Comparison of ENCODE assay signal across 14 cellular contexts in genomic region chr6:137744877-137745276, GRCh38.
DNase-seq lines count a peak whose midpoint lies in the region; ATAC-seq, FAIRE-seq and TF ChIP-seq lines count a peak whose summit lies in the region.
"Had no signal": no experiment of that assay in that cellular context is flagged by ENCODE, and none has a peak within 500 bp of the region (broad histone marks: within the 10 kb centered on the region; RNA-seq: fewer than 3 reads in every experiment).

No MANE protein-coding gene starts in this region.

- no peak for FAIRE-seq in pancreas (lab: Jason Lieb, UNC)

- peaks cover 3% of the 10 kb centered on the region for H3K4me1 Mint-ChIP-seq in CD8-positive, alpha-beta T cell (ENCODE audit: low read depth)
- peaks cover 6% of the 10 kb centered on the region for H3K4me1 Mint-ChIP-seq in activated CD4-positive, alpha-beta T cell treated with anti-CD3 and anti-CD28 coated beads, Interleukin-2, amount 10 ng/mL, durations not matched to agents 24 days and 14 days
- H3K4me1 Mint-ChIP-seq in progenitor cell of endocrine pancreas (ENCODE audit: low read depth), result peaks cover 1% of the 10 kb centered on the region
- H3K4me1 Mint-ChIP-seq: activated naive CD4-positive, alpha-beta T cell treated with anti-CD3 and anti-CD28 coated beads, Interleukin-2, amount 10 ng/mL, durations not matched to agents 7 days and 5 days had no signal

- no peaks in the 10 kb centered on the region for H3K27me3 ChIP-seq in CD8-positive, alpha-beta T cell (ENCODE audit: insufficient read depth, low read length)
- H3K27me3 ChIP-seq in pancreas, result no peaks in the 10 kb centered on the region

- WGBS in pancreas, 2 donors, result 83 to 84% methylated on average over 3 of the region's 3 CpGs

- CTCF ChIA-PET in GM10248 (lab: Yijun Ruan, JAX), result interaction anchor here (1.1 to 1.8 kb wide), 4 partner anchors 10 to 122 kb away, joined by 3 to 7 read pairs (median 4); no protein-coding TSS in a partner anchor
- CTCF ChIA-PET in CD8-positive, alpha-beta T cell (lab: Charles Lee), result no interaction called here

- no peak overlapping the region for H3K27ac Mint-ChIP-seq in CD8-positive, alpha-beta T cell
- H3K27ac Mint-ChIP-seq in activated CD4-positive, alpha-beta T cell treated with anti-CD3 and anti-CD28 coated beads, Interleukin-2, amount 10 ng/mL, durations not matched to agents 24 days and 14 days, result no peak overlapping the region
- no peak overlapping the region for H3K27ac Mint-ChIP-seq in progenitor cell of endocrine pancreas
- H3K27ac Mint-ChIP-seq: activated naive CD4-positive, alpha-beta T cell treated with anti-CD3 and anti-CD28 coated beads, Interleukin-2, amount 10 ng/mL, durations not matched to agents 7 days and 5 days had no signal

- H3K27ac ChIP-seq in CD8-positive, alpha-beta T cell (ENCODE audit: low read depth, low read length), result no peak overlapping the region
- H3K27ac ChIP-seq in pancreas, result no peak overlapping the region
- H3K27ac ChIP-seq: GM23248, thoracic aorta had no signal

- intact Hi-C loops in CD8-positive, alpha-beta T cell (cut with DNase I, micrococcal nuclease), result no loop called here
- intact Hi-C loops in activated CD4-positive, alpha-beta T cell treated with anti-CD3 and anti-CD28 coated beads, Interleukin-2, amount 10 ng/mL, durations not matched to agents 24 days and 14 days (cut with micrococcal nuclease), result no loop called here
- intact Hi-C loops in pancreas (cut with DNase I), result no loop called here

- DNase-seq in GM10248 (ENCODE audit: extremely low spot score), result peak; percentile 44
- peak; percentile 20 for DNase-seq in GM19240 (ENCODE audit: insufficient read length, low spot score)
- DNase-seq in CD8-positive, alpha-beta T cell, result no peak
- no peak for DNase-seq in activated CD4-positive, alpha-beta T cell treated with anti-CD3 and anti-CD28 coated beads, Interleukin-2, amount 10 ng/mL, durations not matched to agents 24 days and 14 days
- no peak for DNase-seq in pancreas
- DNase-seq in progenitor cell of endocrine pancreas (ENCODE audit: low spot score, unreplicated experiment), result no peak
- DNase-seq: activated CD4-positive, alpha-beta T cell treated with anti-CD3 and anti-CD28 coated beads, Interleukin-2, amount 50 U/mL, for 4 hours; activated naive CD4-positive, alpha-beta T cell treated with anti-CD3 and anti-CD28 coated beads, Interleukin-2, amount 10 ng/mL, durations not matched to agents 7 days and 5 days; GM23248; NCI-H1436; retina had no signal

- POLR2A ChIA-PET in GM10248 (lab: Yijun Ruan, JAX), result no interaction called here
- POLR2A ChIA-PET in CD8-positive, alpha-beta T cell (lab: Charles Lee), result interaction anchor here (1.6 kb wide), 1 partner anchor 123 kb away, joined by 4 read pairs; the partner anchor contains the start of gene TNFAIP3

- H3K9me3 ChIP-seq in CD8-positive, alpha-beta T cell (ENCODE audit: low read length), result no peaks in the 10 kb centered on the region
- no peaks in the 10 kb centered on the region for H3K9me3 ChIP-seq in pancreas
- H3K9me3 ChIP-seq: thoracic aorta had no signal

- no peaks in the 10 kb centered on the region for H3K4me1 ChIP-seq in CD8-positive, alpha-beta T cell (ENCODE audit: insufficient read depth, low read length)
- no peaks in the 10 kb centered on the region for H3K4me1 ChIP-seq in pancreas

- H3K36me3 Mint-ChIP-seq in CD8-positive, alpha-beta T cell, result no peaks in the 10 kb centered on the region
- no peaks in the 10 kb centered on the region for H3K36me3 Mint-ChIP-seq in activated CD4-positive, alpha-beta T cell treated with anti-CD3 and anti-CD28 coated beads, Interleukin-2, amount 10 ng/mL, durations not matched to agents 24 days and 14 days (ENCODE audit: low read depth)
- no peaks in the 10 kb centered on the region for H3K36me3 Mint-ChIP-seq in progenitor cell of endocrine pancreas (ENCODE audit: insufficient read depth)
- H3K36me3 Mint-ChIP-seq: activated naive CD4-positive, alpha-beta T cell treated with anti-CD3 and anti-CD28 coated beads, Interleukin-2, amount 10 ng/mL, durations not matched to agents 7 days and 5 days had no signal

- ATAC-seq in HG02571 (IDR thresholded peaks at IDR 0.05; ENCODE audit: unreplicated experiment) (peak; percentile 87), HG03378 (IDR thresholded peaks at IDR 0.05; ENCODE audit: unreplicated experiment) (peak; percentile 47), pancreas (no peak)
- no peak for ATAC-seq in CD8-positive, alpha-beta T cell

- H3K9me3 Mint-ChIP-seq in CD8-positive, alpha-beta T cell, result no peaks in the 10 kb centered on the region
- H3K9me3 Mint-ChIP-seq in activated CD4-positive, alpha-beta T cell treated with anti-CD3 and anti-CD28 coated beads, Interleukin-2, amount 10 ng/mL, durations not matched to agents 24 days and 14 days, result no peaks in the 10 kb centered on the region
- H3K9me3 Mint-ChIP-seq in progenitor cell of endocrine pancreas (ENCODE audit: low read depth), result no peaks in the 10 kb centered on the region
- H3K9me3 Mint-ChIP-seq: activated naive CD4-positive, alpha-beta T cell treated with anti-CD3 and anti-CD28 coated beads, Interleukin-2, amount 10 ng/mL, durations not matched to agents 7 days and 5 days had no signal

- H3K36me3 ChIP-seq in CD8-positive, alpha-beta T cell (ENCODE audit: insufficient read depth, low read length), result no peaks in the 10 kb centered on the region
- no peaks in the 10 kb centered on the region for H3K36me3 ChIP-seq in pancreas
- H3K36me3 ChIP-seq: thoracic aorta had no signal

- peaks cover 3% of the 10 kb centered on the region for H3K27me3 Mint-ChIP-seq in CD8-positive, alpha-beta T cell (ENCODE audit: low read depth)
- peaks cover under 1% of the 10 kb centered on the region for H3K27me3 Mint-ChIP-seq in activated CD4-positive, alpha-beta T cell treated with anti-CD3 and anti-CD28 coated beads, Interleukin-2, amount 10 ng/mL, durations not matched to agents 24 days and 14 days
- peaks cover 3% of the 10 kb centered on the region for H3K27me3 Mint-ChIP-seq in progenitor cell of endocrine pancreas

- no peak overlapping the region for H3K4me3 Mint-ChIP-seq in CD8-positive, alpha-beta T cell
- no peak overlapping the region for H3K4me3 Mint-ChIP-seq in activated CD4-positive, alpha-beta T cell treated with anti-CD3 and anti-CD28 coated beads, Interleukin-2, amount 10 ng/mL, durations not matched to agents 24 days and 14 days
- no peak overlapping the region for H3K4me3 Mint-ChIP-seq in progenitor cell of endocrine pancreas (ENCODE audit: low read depth)
- H3K4me3 Mint-ChIP-seq: activated naive CD4-positive, alpha-beta T cell treated with anti-CD3 and anti-CD28 coated beads, Interleukin-2, amount 10 ng/mL, durations not matched to agents 7 days and 5 days had no signal

- no peak overlapping the region for H3K4me3 ChIP-seq in CD8-positive, alpha-beta T cell (ENCODE audit: low read depth, low read length)
- no peak overlapping the region for H3K4me3 ChIP-seq in pancreas
- H3K4me3 ChIP-seq: GM23248, thoracic aorta had no signal

- TF ChIP-seq CTCF in GM10248 (IDR thresholded peaks at IDR 0.05; ENCODE audit: control extremely low read depth, extremely low read depth, low read depth, missing control alignments) (no peak), pancreas (IDR thresholded peaks at IDR 0.05) (no peak), progenitor cell of endocrine pancreas (IDR thresholded peaks at IDR 0.05; ENCODE audit: unreplicated experiment) (no peak)
- no peak for TF ChIP-seq CTCF in CD8-positive, alpha-beta T cell (IDR thresholded peaks at IDR 0.05)

Comparison
In these comparisons a context has a peak if more than half of its experiments do, and no peak if none do; other contexts are left out.
1. DNase-seq: peak in GM10248 (single experiment) and GM19240 (single experiment); none in CD8-positive, alpha-beta T cell (0 of 7), activated CD4-positive, alpha-beta T cell treated with anti-CD3 and anti-CD28 coated beads, Interleukin-2, amount 10 ng/mL, durations not matched to agents 24 days and 14 days (single experiment), pancreas (0 of 6) and progenitor cell of endocrine pancreas (single experiment).
2. ATAC-seq: peak in HG02571 (single experiment) and HG03378 (single experiment); none in CD8-positive, alpha-beta T cell (single experiment) and pancreas (0 of 4).